15 cellular contexts compared by ENCODE assay signal in the genomic region with DNA sequence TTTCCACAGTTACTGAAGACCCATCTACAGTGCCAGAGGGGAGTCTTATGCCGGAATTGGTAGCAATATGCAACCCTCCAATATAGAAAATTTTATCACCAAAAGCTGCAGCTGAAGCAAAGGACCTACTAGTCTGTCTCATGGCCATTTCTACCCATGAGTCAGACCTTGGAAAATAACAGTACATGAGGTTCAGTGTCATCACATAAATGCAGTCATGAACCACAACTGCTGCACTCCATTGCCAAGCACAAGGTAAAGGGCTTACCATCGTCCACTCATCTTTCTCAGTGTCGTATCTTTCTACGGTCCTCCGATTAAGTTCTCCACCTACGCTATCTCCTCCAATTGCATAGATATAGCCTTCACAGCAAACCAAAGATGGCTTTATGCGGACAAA. TPM values are rescaled to one million over a fixed set of nuclear protein-coding genes. Genes with fewer than 3 reads are reported as not detected.
A peak's percentile ranks its signal among the peaks of the same experiment; 100 is the strongest.
DNase-seq lines count a peak whose midpoint lies in the region; ATAC-seq and TF ChIP-seq lines count a peak whose summit lies in the region.
"Had no signal": no experiment of that assay in that cellular context is flagged by ENCODE, and none has a peak within 500 bp of the region (broad histone marks: within the 10 kb centered on the region; RNA-seq: fewer than 3 reads in every experiment).

No MANE protein-coding gene starts in this region.

- H3K36me3 Mint-ChIP-seq in activated CD8-positive, alpha-beta T cell treated with anti-CD3 and anti-CD28 coated beads for 36 hours (ENCODE audit: low read depth) = peaks cover 55% of the 10 kb centered on the region
- H3K36me3 Mint-ChIP-seq in activated CD8-positive, alpha-beta T cell treated with anti-CD3 and anti-CD28 coated beads, Interleukin-2, amount 10 ng/mL, durations not matched to agents 7 days and 5 days (ENCODE audit: low read depth) = peaks cover 73% of the 10 kb centered on the region

- H2BK5ac ChIP-seq in mesenchymal stem cell (ENCODE audit: low read depth, low read length, poor library complexity, severe bottlenecking) = no peak overlapping the region

- no peak overlapping the region for H3K27ac ChIP-seq in mesenchymal stem cell (ENCODE audit: low read length, poor library complexity, severe bottlenecking)

- no peak overlapping the region for H3K4me3 ChIP-seq in mesenchymal stem cell (ENCODE audit: insufficient read depth in 1 of 2, low read depth in 1 of 2, low read length in 2 of 2)

- H3K79me1 ChIP-seq in mesenchymal stem cell (replicated peaks; ENCODE audit: low read length, poor library complexity, severe bottlenecking) = peaks cover 37% of the 10 kb centered on the region

- intact Hi-C loops in activated CD8-positive, alpha-beta T cell treated with anti-CD3 and anti-CD28 coated beads for 36 hours (cut with micrococcal nuclease) = no loop called here
- intact Hi-C loops in head of caudate nucleus (cut with DNase I) = no loop called here

- CTCF ChIA-PET in activated CD8-positive, alpha-beta T cell treated with anti-CD3 and anti-CD28 coated beads for 36 hours (lab: Charles Lee) = no interaction called here
- CTCF ChIA-PET in activated CD8-positive, alpha-beta T cell treated with anti-CD3 and anti-CD28 coated beads, Interleukin-2, amount 10 ng/mL, durations not matched to agents 7 days and 5 days (lab: Charles Lee) = interaction anchor here (1.0 kb wide), 1 partner anchor 23 kb away, joined by 3 read pairs; no protein-coding TSS in a partner anchor

- no peaks in the 10 kb centered on the region for H3K9me3 ChIP-seq in mesenchymal stem cell (ENCODE audit: control insufficient read depth, low read length)

- POLR2A ChIA-PET in activated CD8-positive, alpha-beta T cell treated with anti-CD3 and anti-CD28 coated beads for 36 hours (lab: Charles Lee) = interaction anchor here (1.3 to 1.4 kb wide), 2 partner anchors 21 to 36 kb away, joined by 3 read pairs; no protein-coding TSS in a partner anchor
- POLR2A ChIA-PET in activated CD8-positive, alpha-beta T cell treated with anti-CD3 and anti-CD28 coated beads, Interleukin-2, amount 10 ng/mL, durations not matched to agents 7 days and 5 days (lab: Charles Lee) = no interaction called here

- no peak overlapping the region for H2AK5ac ChIP-seq in mesenchymal stem cell (ENCODE audit: low read length, severe bottlenecking)

- no peaks in the 10 kb centered on the region for H3K4me1 ChIP-seq in mesenchymal stem cell (ENCODE audit: control insufficient read depth, insufficient read depth, low read depth, low read length)

- H3K9me3 Mint-ChIP-seq in activated CD8-positive, alpha-beta T cell treated with anti-CD3 and anti-CD28 coated beads for 36 hours = peaks cover 7% of the 10 kb centered on the region
- no peaks in the 10 kb centered on the region for H3K9me3 Mint-ChIP-seq in activated CD8-positive, alpha-beta T cell treated with anti-CD3 and anti-CD28 coated beads, Interleukin-2, amount 10 ng/mL, durations not matched to agents 7 days and 5 days (ENCODE audit: insufficient read depth)

- TF ChIP-seq CTCF in activated CD8-positive, alpha-beta T cell treated with anti-CD3 and anti-CD28 coated beads for 36 hours (IDR thresholded peaks at IDR 0.05) = no peak

- H3K18ac ChIP-seq in mesenchymal stem cell (ENCODE audit: low read depth in 1 of 2, low read length in 2 of 2) = no peak overlapping the region

- no peaks in the 10 kb centered on the region for H3K27me3 ChIP-seq in mesenchymal stem cell (ENCODE audit: control insufficient read depth in 1 of 2, insufficient read depth in 1 of 2, low read length in 2 of 2)

- WGBS in mesenchymal stem cell = 97% methylated on average over 7 of the region's 7 CpGs

- H4K8ac ChIP-seq in mesenchymal stem cell (ENCODE audit: low read length) = no peak overlapping the region

- no peak for DNase-seq in activated CD8-positive, alpha-beta T cell treated with anti-CD3 and anti-CD28 coated beads for 36 hours
- DNase-seq in activated CD8-positive, alpha-beta T cell treated with anti-CD3 and anti-CD28 coated beads, Interleukin-2, amount 10 ng/mL, durations not matched to agents 7 days and 5 days = no peak
- DNase-seq in ELR (ENCODE audit: low read depth) (peak; percentile 33), amniotic epithelial cell (ENCODE audit: low read depth) (peak; percentile 13), mesenchymal stem cell (peak; percentile 12), head of caudate nucleus (no peak), NCI-H1092 (lab: John Stamatoyannopoulos, UW) (no peak)
- no peak for DNase-seq in activated effector memory CD4-positive, alpha-beta T cell treated with anti-CD3 and anti-CD28 coated beads, Interleukin-2, amount 50 U/mL, for 16 hours
- DNase-seq: CD8-positive, alpha-beta T cell; H7; NCI-H1105 treated with DMSO at 0.1 percent for 48 hours; NCI-H187 treated with DMSO at 0.1 percent for 48 hours; NCI-H446; NCI-H69 had no signal

- H3K9ac ChIP-seq in mesenchymal stem cell (ENCODE audit: low read length) = no peak overlapping the region

- H2BK120ac ChIP-seq in mesenchymal stem cell (ENCODE audit: low read depth, low read length) = no peak overlapping the region

- H2BK15ac ChIP-seq in mesenchymal stem cell (ENCODE audit: low read depth, poor library complexity, severe bottlenecking) = no peak overlapping the region

- no peak overlapping the region for H3K14ac ChIP-seq in mesenchymal stem cell (ENCODE audit: low read length in 2 of 2)

- H4K91ac ChIP-seq in mesenchymal stem cell (ENCODE audit: low read length) = no peak overlapping the region

- H3K23ac ChIP-seq in mesenchymal stem cell (ENCODE audit: low read length in 2 of 2) = no peak overlapping the region

- no peaks in the 10 kb centered on the region for H3K27me3 Mint-ChIP-seq in activated CD8-positive, alpha-beta T cell treated with anti-CD3 and anti-CD28 coated beads for 36 hours
- H3K27me3 Mint-ChIP-seq in activated CD8-positive, alpha-beta T cell treated with anti-CD3 and anti-CD28 coated beads, Interleukin-2, amount 10 ng/mL, durations not matched to agents 7 days and 5 days (ENCODE audit: low read depth) = no peaks in the 10 kb centered on the region
- H3K27me3 Mint-ChIP-seq: IgD-negative memory B cell had no signal

- H3K27ac Mint-ChIP-seq in activated CD8-positive, alpha-beta T cell treated with anti-CD3 and anti-CD28 coated beads for 36 hours = no peak overlapping the region
- no peak overlapping the region for H3K27ac Mint-ChIP-seq in activated CD8-positive, alpha-beta T cell treated with anti-CD3 and anti-CD28 coated beads, Interleukin-2, amount 10 ng/mL, durations not matched to agents 7 days and 5 days
- H3K27ac Mint-ChIP-seq: CD8-positive, alpha-beta T cell; IgD-negative memory B cell had no signal

- H2AFZ ChIP-seq in mesenchymal stem cell (ENCODE audit: low read depth, low read length) = no peak overlapping the region

- H3K4ac ChIP-seq in mesenchymal stem cell (ENCODE audit: low read depth in 1 of 2, low read length in 2 of 2) = no peak overlapping the region

- H3K4me1 Mint-ChIP-seq in activated CD8-positive, alpha-beta T cell treated with anti-CD3 and anti-CD28 coated beads for 36 hours (ENCODE audit: low read depth) = peaks cover 20% of the 10 kb centered on the region
- peaks cover 13% of the 10 kb centered on the region for H3K4me1 Mint-ChIP-seq in activated CD8-positive, alpha-beta T cell treated with anti-CD3 and anti-CD28 coated beads, Interleukin-2, amount 10 ng/mL, durations not matched to agents 7 days and 5 days (ENCODE audit: low read depth)

- no peak overlapping the region for H3K4me3 Mint-ChIP-seq in activated CD8-positive, alpha-beta T cell treated with anti-CD3 and anti-CD28 coated beads for 36 hours
- H3K4me3 Mint-ChIP-seq in activated CD8-positive, alpha-beta T cell treated with anti-CD3 and anti-CD28 coated beads, Interleukin-2, amount 10 ng/mL, durations not matched to agents 7 days and 5 days = no peak overlapping the region
- H3K4me3 Mint-ChIP-seq: CD8-positive, alpha-beta T cell; IgD-negative memory B cell had no signal

- H3K4me2 ChIP-seq in mesenchymal stem cell (ENCODE audit: low read length, poor library complexity, severe bottlenecking) = no peak overlapping the region

- no peak overlapping the region for H2BK12ac ChIP-seq in mesenchymal stem cell (ENCODE audit: low read length in 2 of 2)

- peaks cover 26 to 74% of the 10 kb centered on the region in 2 experiments for H3K36me3 ChIP-seq in mesenchymal stem cell (ENCODE audit: control insufficient read depth in 1 of 2, insufficient read depth in 2 of 2, low read depth in 1 of 2, low read length in 2 of 2)

- peak; percentile 48 for ATAC-seq in activated CD8-positive, alpha-beta T cell treated with anti-CD3 and anti-CD28 coated beads for 36 hours
- ATAC-seq in activated CD8-positive, alpha-beta T cell treated with anti-CD3 and anti-CD28 coated beads, Interleukin-2, amount 10 ng/mL, durations not matched to agents 7 days and 5 days = no peak

RNA-seq across cellular contexts. Expression of gene KBTBD2, which starts 21.8 kb away (rescaled TPM):
- 10 to 100 TPM; 22.4 to 23.0 TPM for total RNA-seq in activated CD8-positive, alpha-beta T cell treated with anti-CD3 and anti-CD28 coated beads for 36 hours
- total RNA-seq in activated CD8-positive, alpha-beta T cell treated with anti-CD3 and anti-CD28 coated beads, Interleukin-2, amount 10 ng/mL, durations not matched to agents 7 days and 5 days = 10 to 100 TPM; 37.4 to 37.8 TPM
- polyA plus RNA-seq in mesenchymal stem cell (2013, experiment 1 of 2) = 16.5 TPM
- 18.2 TPM for polyA plus RNA-seq in mesenchymal stem cell (2013, experiment 2 of 2)

Comparison
In these comparisons a context has a peak if more than half of its experiments do, and no peak if none do; other contexts are left out.
1. DNase-seq: peak in ELR (single experiment), amniotic epithelial cell (single experiment) and mesenchymal stem cell (single experiment); none in activated CD8-positive, alpha-beta T cell treated with anti-CD3 and anti-CD28 coated beads for 36 hours (single experiment), activated CD8-positive, alpha-beta T cell treated with anti-CD3 and anti-CD28 coated beads, Interleukin-2, amount 10 ng/mL, durations not matched to agents 7 days and 5 days (single experiment), activated effector memory CD4-positive, alpha-beta T cell treated with anti-CD3 and anti-CD28 coated beads, Interleukin-2, amount 50 U/mL, for 16 hours (single experiment), head of caudate nucleus (0 of 42) and NCI-H1092 (single experiment).